Comparison of ENCODE assay signal across 1 cellular context in the genomic region with DNA sequence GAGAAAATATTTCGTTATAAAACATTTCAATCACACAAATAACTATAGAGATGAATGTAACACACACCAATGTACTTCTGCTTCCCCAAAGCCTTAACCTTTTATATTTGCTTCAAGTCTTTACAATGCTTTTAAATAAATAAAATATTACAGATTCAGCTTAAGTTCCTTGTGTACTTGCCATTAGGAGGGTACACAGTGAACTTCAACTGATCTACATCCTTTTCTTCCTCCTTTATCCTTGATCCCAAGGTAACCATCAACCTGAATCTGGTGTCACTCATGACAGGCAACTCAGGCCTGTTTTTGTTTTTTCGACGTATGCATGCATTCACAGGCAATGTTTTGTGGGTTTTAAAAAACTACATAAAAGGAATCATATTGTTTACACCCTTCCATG.
TF ChIP-seq lines count a peak whose summit lies in the region.

No MANE protein-coding gene starts in this region.

TF ChIP-seq in H1, 55 proteins besides CTCF, POLR2A, EP300 and RAD21:
- no peak for TF ChIP-seq SP1 (IDR thresholded peaks at IDR 0.05; ENCODE audit: low read depth, low read length)
- no peak for TF ChIP-seq RFX5 (IDR thresholded peaks at IDR 0.05; ENCODE audit: borderline replicate concordance, low read depth, low read length)
- TF ChIP-seq PHF8 (conservative IDR thresholded peaks at IDR 0.05; ENCODE audit: low read depth, low read length) = no peak
- no peak for TF ChIP-seq JUND (IDR thresholded peaks at IDR 0.05; ENCODE audit: low read length)
- no peak for TF ChIP-seq CTBP2 (IDR thresholded peaks at IDR 0.05; ENCODE audit: borderline replicate concordance, insufficient read depth, insufficient read length, low read length)
- TF ChIP-seq SP2 (IDR thresholded peaks at IDR 0.05; ENCODE audit: low read length) = no peak
- TF ChIP-seq BCL11A (IDR thresholded peaks at IDR 0.05; ENCODE audit: low read depth in 2 of 2, low read length in 2 of 2) = no peak
- TF ChIP-seq CBX8 (IDR thresholded peaks at IDR 0.05; ENCODE audit: borderline replicate concordance, low read depth, low read length) = no peak
- TF ChIP-seq JUN (IDR thresholded peaks at IDR 0.05; ENCODE audit: low read depth, low read length) = no peak
- TF ChIP-seq CBX5 (IDR thresholded peaks at IDR 0.05; ENCODE audit: low read depth, low read length) = no peak
- TF ChIP-seq GABPA (IDR thresholded peaks at IDR 0.05; ENCODE audit: borderline replicate concordance, insufficient read depth, low read length) = no peak
- no peak for TF ChIP-seq TAF1 (IDR thresholded peaks at IDR 0.05; ENCODE audit: low read depth, low read length)
- TF ChIP-seq, protein P1, sequence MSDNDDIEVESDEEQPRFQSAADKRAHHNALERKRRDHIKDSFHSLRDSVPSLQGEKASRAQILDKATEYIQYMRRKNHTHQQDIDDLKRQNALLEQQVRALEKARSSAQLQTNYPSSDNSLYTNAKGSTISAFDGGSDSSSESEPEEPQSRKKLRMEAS (IDR thresholded peaks at IDR 0.05) = no peak
- no peak for TF ChIP-seq HDAC2 (IDR thresholded peaks at IDR 0.05; ENCODE audit: borderline replicate concordance in 1 of 2, low read depth in 2 of 2, low read length in 2 of 2)
